In genomic region chr10:45163315-45163975, GRCh38 we compare ENCODE assay signal across 2 cellular contexts.
TF ChIP-seq lines count a peak whose summit lies in the region.

No MANE protein-coding gene starts in this region.

TF ChIP-seq in K562, 482 proteins besides CTCF, POLR2A, EP300 and RAD21:
- TF ChIP-seq HNRNPL (IDR thresholded peaks at IDR 0.05; ENCODE audit: low read depth, low read length) (no peak), ZNF280A (IDR thresholded peaks at IDR 0.05; ENCODE audit: low read depth, partially characterized antibody) (no peak), NR2C2 (CRISPR knock-in tag; IDR thresholded peaks at IDR 0.05) (no peak), NR2C2 (tag; IDR thresholded peaks at IDR 0.05) (no peak)

TF ChIP-seq in endothelial cell of umbilical vein, 7 proteins besides CTCF, POLR2A, EP300 and RAD21:
- TF ChIP-seq MYC (IDR thresholded peaks at IDR 0.05; ENCODE audit: low read depth, low read length) (no peak), EZH2 (IDR thresholded peaks at IDR 0.05; ENCODE audit: borderline replicate concordance, low read depth, low read length, severe bottlenecking) (no peak), JUN (IDR thresholded peaks at IDR 0.05; ENCODE audit: borderline replicate concordance, insufficient read depth, insufficient read length, low read depth) (no peak), FOS (IDR thresholded peaks at IDR 0.05; ENCODE audit: borderline replicate concordance, insufficient read depth, low read length) (no peak), POLR2AphosphoS5 (IDR thresholded peaks at IDR 0.05; ENCODE audit: insufficient read depth, low read depth, low read length) (no peak), MAX (IDR thresholded peaks at IDR 0.05; ENCODE audit: insufficient read depth, insufficient read length) (no peak), GATA2 (IDR thresholded peaks at IDR 0.05; ENCODE audit: insufficient read depth, insufficient read length, low read depth, low read length) (no peak)
